Comparison of ENCODE assay signal across 15 cellular contexts in genomic region chr1:7702365-7702764, GRCh38.
A peak's percentile ranks its signal among the peaks of the same experiment; 100 is the strongest.
DNase-seq lines count a peak whose midpoint lies in the region; ATAC-seq, FAIRE-seq and TF ChIP-seq lines count a peak whose summit lies in the region.
"Had no signal": no experiment of that assay in that cellular context is flagged by ENCODE, and none has a peak within 500 bp of the region (broad histone marks: within the 10 kb centered on the region; RNA-seq: fewer than 3 reads in every experiment).

No MANE protein-coding gene starts in this region.

- no peaks in the 10 kb centered on the region for H3K36me3 ChIP-seq in iPS-15b (ENCODE audit: control insufficient read depth, insufficient read depth, low read length)
- no peaks in the 10 kb centered on the region for H3K36me3 ChIP-seq in left lung
- H3K36me3 ChIP-seq: left ventricle myocardium inferior had no signal

- DNase-seq in cardiac septum (ENCODE audit: low spot score) (peak; percentile 7), left ventricle myocardium superior (no peak), NCI-H69 (lab: John Stamatoyannopoulos, UW) (peak; percentile 70), left lung (no peak), HTR-8/SVneo (ENCODE audit: insufficient read length, low spot score) (no peak), SK-N-DZ (ENCODE audit: low spot score) (no peak), kidney tubule cell (ENCODE audit: low spot score) (no peak)
- DNase-seq: effector memory CD8-positive, alpha-beta T cell; left ventricle myocardium inferior; Right ventricle myocardium superior had no signal

- no peak for TF ChIP-seq CTCF in left lung (IDR thresholded peaks at IDR 0.05)

- H3K4me3 ChIP-seq in iPS-15b (ENCODE audit: low read depth, low read length) = peak overlapping the region; percentile 54
- no peak overlapping the region for H3K4me3 ChIP-seq in left lung
- H3K4me3 ChIP-seq: left ventricle myocardium inferior had no signal

- no peak for FAIRE-seq in HTR-8/SVneo (lab: Jason Lieb, UNC)
- FAIRE-seq: G401.6, GM18507 had no signal

- H3K27me3 ChIP-seq in iPS-15b (ENCODE audit: control insufficient read depth, insufficient read depth, low read length) (peaks cover 26% of the 10 kb centered on the region), left lung (peaks cover 0 to 59% of the 10 kb centered on the region in 2 donors)

- no peaks in the 10 kb centered on the region for H3K9me3 ChIP-seq in iPS-15b (ENCODE audit: control insufficient read depth, insufficient read depth, low read length)
- H3K9me3 ChIP-seq in left lung = no peaks in the 10 kb centered on the region
- H3K9me3 ChIP-seq: left ventricle myocardium inferior had no signal

- intact Hi-C loops in cardiac septum (cut with DNase I) = no loop called here
- intact Hi-C loops in left ventricle myocardium superior (cut with micrococcal nuclease) = no loop called here
- intact Hi-C loops in left lung (cut with DNase I) = no loop called here

- peaks cover 18% of the 10 kb centered on the region for H3K4me1 ChIP-seq in iPS-15b (ENCODE audit: control insufficient read depth, insufficient read depth, low read length)
- peaks cover 0 to 18% of the 10 kb centered on the region in 2 donors for H3K4me1 ChIP-seq in left lung
- H3K4me1 ChIP-seq: parathyroid adenoma had no signal

- ATAC-seq in left ventricle myocardium superior (no peak), left lung (no peak)
- ATAC-seq: effector memory CD8-positive, alpha-beta T cell had no signal

- H3K27ac ChIP-seq in left lung = no peak overlapping the region
- H3K27ac ChIP-seq: KMS-11, left ventricle myocardium inferior, parathyroid adenoma had no signal

- no peak overlapping the region for H3K9ac ChIP-seq in iPS-15b (ENCODE audit: low read depth, low read length)
- H3K9ac ChIP-seq: KMS-11, parathyroid adenoma had no signal

Comparison
In these comparisons a context has a peak if more than half of its experiments do, and no peak if none do; other contexts are left out.
1. DNase-seq: peak in cardiac septum (single experiment) and NCI-H69 (single experiment); none in left ventricle myocardium superior (single experiment), left lung (0 of 2), HTR-8/SVneo (single experiment), SK-N-DZ (single experiment) and kidney tubule cell (single experiment).